In the genomic region with DNA sequence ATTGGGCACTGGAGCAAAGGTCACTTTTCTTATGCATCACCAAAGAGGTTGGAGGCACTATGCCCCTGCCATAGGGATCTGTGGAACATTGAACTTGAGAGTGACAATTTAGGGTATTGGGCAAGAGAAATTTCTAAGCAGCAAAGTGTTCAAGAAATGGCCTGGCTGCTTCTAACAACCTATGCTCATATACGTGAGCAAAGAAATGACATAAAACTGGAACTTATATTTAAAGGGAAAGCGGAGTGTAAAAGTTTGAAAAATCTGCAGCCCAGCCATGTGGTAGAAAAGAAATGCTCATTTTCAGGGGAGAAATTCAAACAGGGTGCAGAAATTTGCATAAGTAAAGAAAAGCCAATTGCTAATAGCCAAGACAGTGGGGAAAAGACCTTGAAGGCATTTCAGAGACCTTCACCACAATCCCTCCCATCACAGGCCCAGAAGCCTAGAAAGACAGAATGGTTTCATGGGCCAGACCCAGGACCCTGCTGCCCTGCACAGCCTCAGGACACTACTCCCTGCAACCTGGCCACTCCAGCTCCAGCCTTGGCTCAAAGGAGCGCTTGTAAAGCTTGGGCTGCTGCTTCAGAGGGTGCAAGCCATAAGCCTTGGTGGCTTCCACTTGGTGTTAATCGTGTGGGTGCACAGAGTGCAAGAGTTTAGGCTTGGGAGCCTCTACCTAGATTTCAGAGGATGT, we compare ENCODE assay signal across 28 cellular contexts. TPM values are rescaled to one million over a fixed set of nuclear protein-coding genes. Genes with fewer than 3 reads are reported as not detected.
"Had no signal": no experiment of that assay in that cellular context is flagged by ENCODE, and none has a peak within 500 bp of the region (broad histone marks: within the 10 kb centered on the region; RNA-seq: fewer than 3 reads in every experiment).

No MANE protein-coding gene starts in this region.

- H3K36me3 ChIP-seq: breast epithelium had no signal

- ATAC-seq: Panc1, Right ventricle myocardium inferior, T-cell had no signal

- H3K27ac ChIP-seq: breast epithelium, KMS-11, SK-N-MC had no signal

- H3K4me1 ChIP-seq: breast epithelium had no signal

- DNase-seq: activated B cell treated with CpG ODN at 0.5 μM for 24 hours; activated CD4-positive, alpha-beta T cell treated with anti-CD3 and anti-CD28 coated beads for 1 hour; activated CD4-positive, alpha-beta T cell treated with anti-CD3 and anti-CD28 coated beads, Interleukin-2, amount 10 ng/mL, durations not matched to agents 24 days and 14 days; activated CD4-positive, alpha-beta T cell treated with anti-CD3 and anti-CD28 coated beads, Interleukin-2, amount 50 U/mL, for 48 hours; activated effector memory CD4-positive, alpha-beta T cell treated with Interleukin-2 at 50 U/mL for 16 hours; activated naive CD4-positive, alpha-beta T cell; activated T-cell treated with anti-CD3 and anti-CD28 coated beads, Interleukin-2, amount 50 U/mL, for 1 hour; aorta; central memory CD4-positive, alpha-beta T cell; NCI-H1092; NCI-H1417; NCI-H1694; NCI-H2029; NCI-H446 treated with DMSO at 0.1 percent for 48 hours; NCI-H526; NCI-H82; OCI-M1; RPMI8226; T-cell; T-helper 2 cell; T1000 had no signal

- H3K4me2 ChIP-seq: KMS-11 had no signal

- H3K4me3 ChIP-seq: breast epithelium, SK-N-MC had no signal

- H3K27me3 ChIP-seq: breast epithelium had no signal

RNA-seq across cellular contexts. Expression of a gene that starts 24.4 kb away (rescaled TPM):
- total RNA-seq: activated B cell treated with CpG ODN at 0.5 μM for 24 hours; activated CD4-positive, alpha-beta T cell treated with anti-CD3 and anti-CD28 coated beads, Interleukin-2, amount 10 ng/mL, durations not matched to agents 24 days and 14 days; aorta; breast epithelium; chondrocyte; MCF 10A; Right ventricle myocardium inferior; T-cell had no signal
